ENCODE assay signal across 29 cellular contexts in the genomic region with DNA sequence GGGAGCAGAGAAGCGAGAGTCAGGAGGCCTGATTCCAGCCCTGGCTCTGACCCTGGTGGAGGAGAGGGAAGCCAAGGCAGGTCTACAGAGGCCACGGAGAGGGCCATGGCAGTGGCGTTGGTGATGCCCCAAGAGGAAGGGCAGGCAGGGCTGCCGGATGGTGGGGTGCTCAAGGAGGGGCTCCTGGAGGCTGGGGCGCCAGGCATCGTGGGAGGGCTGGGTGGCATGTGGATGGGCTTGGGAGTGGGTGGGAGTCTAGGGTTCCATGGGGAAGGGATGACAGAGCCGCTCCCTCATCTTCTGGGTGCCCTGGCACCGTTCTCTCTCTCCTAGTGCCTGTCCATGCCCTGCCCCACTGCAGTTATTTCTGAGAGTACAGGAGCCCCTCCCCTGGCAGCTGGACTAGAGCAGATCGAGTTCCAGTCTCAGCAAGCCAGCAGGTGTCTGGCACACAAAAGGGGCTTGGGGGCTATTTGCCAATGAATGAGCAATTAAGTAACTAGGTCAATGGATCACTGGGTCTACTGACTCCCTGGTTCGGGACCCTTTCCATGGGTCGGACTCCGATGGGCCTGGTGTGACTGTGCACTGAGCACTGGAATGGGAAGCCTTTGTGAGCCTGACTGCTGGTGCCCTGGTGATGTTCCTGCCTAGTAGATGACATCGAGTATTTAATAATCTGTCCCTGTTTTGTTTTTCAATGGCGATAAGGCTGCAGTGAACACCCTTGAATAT.
"Had no signal": no experiment of that assay in that cellular context is flagged by ENCODE, and none has a peak within 500 bp of the region (broad histone marks: within the 10 kb centered on the region; RNA-seq: fewer than 3 reads in every experiment).

No MANE protein-coding gene starts in this region.

- H3K36me3 ChIP-seq: ascending aorta had no signal

- H3K27me3 ChIP-seq: ascending aorta, body of pancreas had no signal

- H3K4me1 ChIP-seq: ascending aorta, body of pancreas had no signal

- H3K4me3 ChIP-seq: ascending aorta, body of pancreas, SK-N-MC had no signal

- H3K27ac ChIP-seq: ascending aorta, body of pancreas, SK-N-MC had no signal

- DNase-seq: activated B cell treated with CpG ODN at 0.5 μM for 24 hours; activated CD4-positive, alpha-beta T cell treated with anti-CD3 and anti-CD28 coated beads for 1 hour; activated CD4-positive, alpha-beta T cell treated with anti-CD3 and anti-CD28 coated beads, Interleukin-2, amount 10 ng/mL, durations not matched to agents 24 days and 14 days; activated CD4-positive, alpha-beta T cell treated with anti-CD3 and anti-CD28 coated beads, Interleukin-2, amount 50 U/mL, for 48 hours; activated CD8-positive, alpha-beta memory T cell treated with anti-CD3 and anti-CD28 coated beads, Interleukin-2, amount 10 ng/mL, durations not matched to agents 7 days and 5 days; activated effector memory CD4-positive, alpha-beta T cell treated with anti-CD3 and anti-CD28 coated beads, Interleukin-2, amount 50 U/mL, for 16 hours; activated naive CD4-positive, alpha-beta T cell treated with Interleukin-2 at 50 U/mL for 16 hours; activated naive CD8-positive, alpha-beta T cell treated with anti-CD3 and anti-CD28 coated beads, Interleukin-2, amount 50 U/mL, for 24 hours; activated T-cell treated with anti-CD3 and anti-CD28 coated beads, Interleukin-2, amount 50 U/mL, for 24 hours; amniotic stem cell; body of pancreas; IMR-90; Kasumi-1; KBM-7; NCI-H1048; NCI-H1417 treated with DMSO at 0.1 percent for 48 hours; NCI-H187; NCI-H2081; NCI-H446; NCI-H526 treated with DMSO at 0.1 percent for 48 hours; NCI-H82; NK-92 treated with Interleukin-12 subunit alpha and Interleukin-12 subunit beta, amount 100 ng/mL, for 24 hours; OCI-M1; RPMI8226; T-cell; T-helper 2 cell; T1000 had no signal
